ENCODE assay signal across 8 cellular contexts in the genomic region with DNA sequence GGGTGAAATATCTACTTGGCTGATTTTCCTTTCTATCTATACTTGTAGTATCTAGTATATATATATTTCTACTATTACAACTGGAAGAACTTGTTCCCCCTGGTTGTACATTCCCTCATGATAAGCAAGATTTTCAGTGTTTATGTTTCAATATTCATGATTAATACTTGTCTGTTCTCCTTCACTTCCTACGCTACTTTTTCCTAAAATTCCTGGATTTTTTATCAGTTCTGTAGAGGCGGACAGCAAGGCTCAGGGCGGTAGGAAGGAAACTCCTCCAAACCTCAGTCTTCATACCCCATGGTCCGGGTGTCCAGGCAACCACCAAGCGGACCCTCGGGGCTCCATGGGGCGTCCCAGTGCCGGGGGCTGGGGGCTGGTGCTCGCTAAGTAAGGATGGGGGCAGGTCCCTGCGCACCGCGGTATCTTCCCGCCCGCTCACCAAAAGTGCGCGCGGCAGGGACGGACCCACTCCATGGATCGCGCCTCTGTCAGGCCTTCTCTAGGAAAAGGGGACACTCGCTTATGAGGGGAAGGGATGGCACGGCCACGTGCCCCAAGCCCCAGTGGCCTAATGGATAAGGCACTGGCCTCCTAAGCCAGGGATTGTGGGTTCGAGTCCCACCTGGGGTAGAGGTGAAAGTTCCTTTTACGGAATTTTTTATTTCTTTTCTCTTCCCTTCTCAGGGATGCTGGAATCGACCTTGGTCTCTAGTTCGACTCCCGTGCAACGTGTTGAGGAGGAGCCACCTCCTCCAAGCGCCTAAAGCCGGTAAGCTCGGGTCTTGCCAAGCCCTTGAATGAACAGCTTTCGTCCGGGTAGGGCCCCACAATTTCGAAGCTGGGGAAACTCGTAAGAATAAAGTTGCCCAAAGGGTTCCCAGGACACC. TPM values are rescaled to one million over a fixed set of nuclear protein-coding genes. Genes with fewer than 3 reads are reported as not detected.
A peak's percentile ranks its signal among the peaks of the same experiment; 100 is the strongest.
DNase-seq lines count a peak whose midpoint lies in the region; ATAC-seq and TF ChIP-seq lines count a peak whose summit lies in the region.

No MANE protein-coding gene starts in this region.

- no peak for TF ChIP-seq CTCF in cardiac muscle cell (IDR thresholded peaks at IDR 0.05; ENCODE audit: low read depth, low read length)
- TF ChIP-seq CTCF in ovary (IDR thresholded peaks at IDR 0.05): no peak
- TF ChIP-seq CTCF in testis (IDR thresholded peaks at IDR 0.05): no peak

- H3K9me3 ChIP-seq in adipocyte (ENCODE audit: control insufficient read depth, low read length) (peaks cover 11% of the 10 kb centered on the region), cardiac muscle cell (ENCODE audit: low read depth) (no peaks in the 10 kb centered on the region), ovary (no peaks in the 10 kb centered on the region), testis (no peaks in the 10 kb centered on the region)

- H3K4me1 ChIP-seq in adipocyte (ENCODE audit: control insufficient read depth, insufficient read depth, low read length) (peaks cover 38% of the 10 kb centered on the region), cardiac muscle cell (ENCODE audit: low read depth) (no peaks in the 10 kb centered on the region), ovary (ENCODE audit: insufficient read depth) (peaks cover 2% of the 10 kb centered on the region), testis (peaks cover 20% of the 10 kb centered on the region)

- intact Hi-C loops in ovary (cut with DNase I) (loop anchor here in 1 of 4 donors (10.0 kb wide), 1 partner anchor 49 kb away; the partner anchor contains the start of gene CDR2L), testis (cut with DNase I; ENCODE audit: low total_unique reads) (no loop called here)

- H3K9ac ChIP-seq in adipocyte (ENCODE audit: low read length): peak overlapping the region; percentile 97

- no peak for TF ChIP-seq EP300 in ovary (IDR thresholded peaks at IDR 0.05)

- TF ChIP-seq POLR2A in ovary (IDR thresholded peaks at IDR 0.05): no peak
- TF ChIP-seq POLR2A in testis (IDR thresholded peaks at IDR 0.05): no peak

- H3K27me3 ChIP-seq in adipocyte (replicated peaks; ENCODE audit: control insufficient read depth, insufficient read depth, low read length): no peaks in the 10 kb centered on the region
- no peaks in the 10 kb centered on the region for H3K27me3 ChIP-seq in cardiac muscle cell
- H3K27me3 ChIP-seq in ovary: no peaks in the 10 kb centered on the region
- H3K27me3 ChIP-seq in testis: no peaks in the 10 kb centered on the region

- 0% methylated on average over 36 of the region's 36 CpGs for WGBS in ovary, 3 donors
- 1% methylated on average over 24 to 36 of the region's 36 CpGs for WGBS in testis, 2 donors

- H3K27ac ChIP-seq in cardiac muscle cell (no peak overlapping the region), ovary (peak overlapping the region; percentile 89 to 91), testis (peak overlapping the region; percentile 75 to 95)

- DNase-seq in EH (ENCODE audit: low read depth) (peak; percentile 93), NCI-H1417 treated with DMSO at 0.1 percent for 48 hours (lab: John Stamatoyannopoulos, UW) (peak; percentile 76), T follicular helper cell (ENCODE audit: low read depth) (peak; percentile 76), adipocyte (ENCODE audit: low read depth) (peak; percentile 96), cardiac muscle cell (ENCODE audit: low read depth in 1 of 2, low spot score in 1 of 2) (peak; percentile 89 to 91), ovary (peak; percentile 94 to 98 (median 97)), testis (peak; percentile 96)

- H3K4me3 ChIP-seq in adipocyte (ENCODE audit: low read length) (peak overlapping the region; percentile 97), cardiac muscle cell (peak overlapping the region; percentile 67), ovary (peak overlapping the region; percentile 78), testis (peak overlapping the region; percentile 71 to 72)

- H3K36me3 ChIP-seq in adipocyte (ENCODE audit: control insufficient read depth, insufficient read depth, low read length, severe bottlenecking) (peaks cover 4% of the 10 kb centered on the region), cardiac muscle cell (peaks cover 4% of the 10 kb centered on the region), ovary (no peaks in the 10 kb centered on the region), testis (ENCODE audit: low read depth, missing control alignments) (no peaks in the 10 kb centered on the region)

- ATAC-seq in HG02610 (IDR thresholded peaks at IDR 0.05; ENCODE audit: unreplicated experiment): peak; percentile 32

RNA-seq across cellular contexts. Expression of gene ATP5PD, which starts 13.2 kb away (rescaled TPM):
- 411 and 666 TPM in 2 replicates for total RNA-seq in cardiac muscle cell
- polyA plus RNA-seq in cardiac muscle cell: 603 and 732 TPM in 2 replicates
- total RNA-seq in ovary: 100 to 1,000 TPM; 137 to 226 (median 153) TPM
- 100 to 1,000 TPM; 199 to 331 TPM for polyA plus RNA-seq in ovary
- 100 to 1,000 TPM; 126 to 148 TPM for total RNA-seq in testis
- 190 TPM for polyA plus RNA-seq in testis (ENCODE audit: insufficient read depth, low read depth, low replicate concordance)

RNA-seq across cellular contexts. Expression of gene KCTD2, which starts 13.4 kb away (rescaled TPM):
- total RNA-seq in cardiac muscle cell: 23.9 and 24.4 TPM in 2 replicates
- polyA plus RNA-seq in cardiac muscle cell: 20.7 and 22.4 TPM in 2 replicates
- total RNA-seq in ovary: 10 to 100 TPM; 25.0 to 62.5 (median 50.2) TPM
- polyA plus RNA-seq in ovary: 10 to 100 TPM; 35.8 to 66.8 TPM
- 100 to 1,000 TPM; 122 to 135 TPM for total RNA-seq in testis
- 88.9 TPM for polyA plus RNA-seq in testis (ENCODE audit: insufficient read depth, low read depth, low replicate concordance)

RNA-seq across cellular contexts. Expression of gene MRPL58, which starts 21.1 kb away (rescaled TPM):
- total RNA-seq in cardiac muscle cell (44.8 and 62.9 TPM in 2 replicates), ovary (10 to 100 TPM; 17.9 to 40.6 (median 22.0) TPM), testis (10 to 100 TPM; 24.3 to 38.1 TPM)
- polyA plus RNA-seq in cardiac muscle cell (39.7 and 48.4 TPM in 2 replicates), ovary (10 to 100 TPM; 24.3 to 39.7 TPM), testis (ENCODE audit: insufficient read depth, low read depth, low replicate concordance) (20.9 TPM)

RNA-seq across cellular contexts. Expression of gene CDR2L, which starts 46.2 kb away (rescaled TPM):
- 15.1 and 16.4 TPM in 2 replicates for total RNA-seq in cardiac muscle cell
- polyA plus RNA-seq in cardiac muscle cell: 5.9 and 8.0 TPM in 2 replicates
- total RNA-seq in ovary: 10 to 100 TPM in 1 of 7 donors, 1 to 10 TPM in 6; 4.5 to 19.2 (median 5.8) TPM
- 1 to 10 TPM; 2.1 to 3.3 TPM for polyA plus RNA-seq in ovary
- total RNA-seq in testis: 10 to 100 TPM; 39.5 to 39.6 TPM
- polyA plus RNA-seq in testis (ENCODE audit: insufficient read depth, low read depth, low replicate concordance): 16.6 TPM

RNA-seq across cellular contexts. Expression of gene SLC16A5, which starts 54.2 kb away (rescaled TPM):
- total RNA-seq in cardiac muscle cell (32.2 and 47.1 TPM in 2 replicates), ovary (10 to 100 TPM in 5 of 7 donors, 1 to 10 TPM in 2; 6.0 to 20.6 (median 12.6) TPM), testis (10 to 100 TPM in 1 of 2 donors, 1 to 10 TPM in 1; 6.4 to 11.1 TPM)
- polyA plus RNA-seq in cardiac muscle cell (9.9 and 18.8 TPM in 2 replicates), ovary (1 to 10 TPM; 2.0 to 10.0 TPM), testis (ENCODE audit: insufficient read depth, low read depth, low replicate concordance) (6.9 TPM)
